ENCODE assay signal across 22 cellular contexts in genomic region chr6:53109612-53110011, GRCh38. TPM values are rescaled to one million over a fixed set of nuclear protein-coding genes. Genes with fewer than 3 reads are reported as not detected.
A peak's percentile ranks its signal among the peaks of the same experiment; 100 is the strongest.
DNase-seq lines count a peak whose midpoint lies in the region; ATAC-seq, FAIRE-seq and TF ChIP-seq lines count a peak whose summit lies in the region.
"Had no signal": no experiment of that assay in that cellular context is flagged by ENCODE, and none has a peak within 500 bp of the region (broad histone marks: within the 10 kb centered on the region; RNA-seq: fewer than 3 reads in every experiment).

No MANE protein-coding gene starts in this region.

- H3K36me3 ChIP-seq in HepG2 (replicated peaks in 1 of 2; ENCODE audit: control insufficient read depth in 1 of 2, insufficient read depth in 2 of 2, low read length in 2 of 2) = no peaks in the 10 kb centered on the region
- H3K36me3 ChIP-seq: stomach had no signal

- no peaks in the 10 kb centered on the region for H3K9me3 ChIP-seq in HepG2 (ENCODE audit: low read length)
- H3K9me3 ChIP-seq: heart right ventricle, stomach had no signal

- no peak for TF ChIP-seq EP300 in HepG2 (IDR thresholded peaks at IDR 0.05; ENCODE audit: low read depth in 2 of 2, low read length in 2 of 2)
- no peak for TF ChIP-seq EP300 in HepG2 (CRISPR knock-in tag; IDR thresholded peaks at IDR 0.05; ENCODE audit: borderline replicate concordance)

- no peak overlapping the region for H3K4me2 ChIP-seq in HepG2 (ENCODE audit: low read depth, low read length)

- H3K27ac ChIP-seq in dorsolateral prefrontal cortex (no peak overlapping the region), HepG2 (ENCODE audit: extremely low read length, insufficient read depth, low read length) (no peak overlapping the region)
- H3K27ac ChIP-seq: heart right ventricle, SK-N-MC, stomach had no signal

- H3K4me3 ChIP-seq in dorsolateral prefrontal cortex = no peak overlapping the region
- H3K4me3 ChIP-seq in HepG2 (replicated peaks in 1 of 3; ENCODE audit: insufficient read depth in 1 of 3, low read depth in 2 of 3, low read length in 3 of 3) = no peak overlapping the region
- H3K4me3 ChIP-seq: heart right ventricle, SK-N-MC, stomach had no signal

- no peak for DNase-seq in dorsolateral prefrontal cortex
- DNase-seq in HepG2 (ENCODE audit: low spot score) = no peak
- DNase-seq in NCI-H526 (lab: John Stamatoyannopoulos, UW) = no peak
- DNase-seq in globus pallidus (ENCODE audit: low spot score) = no peak
- DNase-seq: activated gamma-delta T cell treated with Interleukin-2 at 50 U/mL for 16 hours; CD4-positive, alpha-beta T cell; EL; heart right ventricle; KG1; kidney glomerular epithelial cell; midbrain; occipital lobe; small intestine; stomach had no signal

- POLR2A ChIA-PET in HepG2 (lab: Yijun Ruan, JAX) = no interaction called here

- H3K27me3 ChIP-seq in dorsolateral prefrontal cortex (no peaks in the 10 kb centered on the region), HepG2 (ENCODE audit: control insufficient read depth in 1 of 2, insufficient read depth in 2 of 2, low read length in 2 of 2) (no peaks in the 10 kb centered on the region)
- H3K27me3 ChIP-seq: heart right ventricle, stomach had no signal

- no peaks in the 10 kb centered on the region for H4K20me1 ChIP-seq in HepG2 (ENCODE audit: insufficient read depth, low read length)

- TF ChIP-seq CTCF in dorsolateral prefrontal cortex (IDR thresholded peaks at IDR 0.05 in 54 of 56, conservative IDR thresholded peaks at IDR 0.05 in 2 of 56; ENCODE audit: low read depth in 1 of 56, partially characterized antibody in 56 of 56) (no peak), HepG2 (CRISPR knock-in tag; IDR thresholded peaks at IDR 0.05) (no peak)

- in situ Hi-C loops in HepG2 (cut with HindIII; ENCODE audit: extremely low pct_ligation_motif_present, low pct_unique_long_range_greater_than_20kb) = no loop called here

- peaks cover 54% of the 10 kb centered on the region for H3K4me1 ChIP-seq in HepG2 (ENCODE audit: insufficient read depth, low read length)
- H3K4me1 ChIP-seq: heart right ventricle had no signal

- no peak overlapping the region for H3K9ac ChIP-seq in HepG2 (ENCODE audit: insufficient read depth, low read depth, low read length)

- FAIRE-seq in HepG2 (lab: Jason Lieb, UNC) = no peak
- FAIRE-seq: GM18507, H54, small intestine had no signal

- H2AFZ ChIP-seq in HepG2 (ENCODE audit: low read length) = no peak overlapping the region

- no peaks in the 10 kb centered on the region for H3K79me2 ChIP-seq in HepG2 (ENCODE audit: insufficient read depth, low read length)

- BruUV-seq in HepG2 (replicated peaks; lab: Mats Ljungman, UMichigan) = no TSS peak

- intact Hi-C loops in dorsolateral prefrontal cortex (cut with DNase I) (loop anchor here in 1 of 2 donors (10.0 kb wide), 2 partner anchors 55 to 615 kb away; no protein-coding TSS in a partner anchor), HepG2 (cut with micrococcal nuclease; ENCODE audit: unreplicated experiment) (loop anchor here (10.0 kb wide), 1 partner anchor 195 kb away; no protein-coding TSS in a partner anchor)

- no peak for TF ChIP-seq RAD21 in HepG2 (CRISPR knock-in tag; IDR thresholded peaks at IDR 0.05)

- ATAC-seq in GM18498 (IDR thresholded peaks at IDR 0.05; ENCODE audit: unreplicated experiment) (peak; percentile 89), GM19395 (IDR thresholded peaks at IDR 0.05; ENCODE audit: unreplicated experiment) (peak; percentile 96), HG02763 (IDR thresholded peaks at IDR 0.05; ENCODE audit: unreplicated experiment) (peak; percentile 80), HG03432 (IDR thresholded peaks at IDR 0.05; ENCODE audit: unreplicated experiment) (peak; percentile 77), HepG2 (no peak)
- ATAC-seq: esophagus mucosa, heart right ventricle had no signal

- WGBS in HepG2 (ENCODE audit: low lambda C conversion rate) = 91% methylated on average over 2 of the region's 2 CpGs

- no peak for TF ChIP-seq POLR2A in HepG2 (IDR thresholded peaks at IDR 0.05; ENCODE audit: insufficient read depth in 1 of 2, low read depth in 2 of 2, low read length in 2 of 2)

- CTCF ChIA-PET in HepG2 (lab: Yijun Ruan, JAX; ENCODE audit: low intra/inter-chr PET ratio, low total read pairs) = no interaction called here

RNA-seq across cellular contexts. Expression of gene GCM1, which starts 39.0 kb away (rescaled TPM):
- total RNA-seq in dorsolateral prefrontal cortex = under 1 TPM in 1 of 120 experiments, not detected in 119; 0.19 TPM
- total RNA-seq in HepG2 (2016; rRNA removed; fragmentation: Illumina TruSeq; extraction: Trizol) = 0.13 and 0.18 TPM in 2 replicates
- 0.09 TPM in 1 of 2 replicates, not detected in the other for total RNA-seq in HepG2 (2016; cell fraction: cytosol; rRNA removed; fragmentation: Illumina TruSeq; extraction: Trizol; ENCODE audit: low read depth)
- total RNA-seq in HepG2 (2016; cell fraction: insoluble cytoplasmic fraction; rRNA removed; fragmentation: Illumina TruSeq; extraction: Trizol) = 0.15 and 0.16 TPM in 2 replicates
- 0.06 and 0.17 TPM in 2 replicates for total RNA-seq in HepG2 (2016; cell fraction: membrane; rRNA removed; fragmentation: Illumina TruSeq; extraction: Trizol)
- 0.13 TPM in 1 of 2 replicates, not detected in the other for total RNA-seq in HepG2 (2016; cell fraction: nucleus; rRNA removed; fragmentation: Illumina TruSeq; extraction: Trizol)
- polyA plus RNA-seq in HepG2 (2011; rRNA removed) = 0.03 and 0.04 TPM in 2 replicates
- polyA plus RNA-seq in HepG2 (2011; cell fraction: cytosol; rRNA removed) = 0.03 TPM in 2 replicates
- polyA plus RNA-seq in HepG2 (2011; cell fraction: nucleus; rRNA removed) = 0.05 TPM in 1 of 2 replicates, not detected in the other
- polyA plus RNA-seq in HepG2 (2012) = 0.24 TPM in 1 of 2 replicates, not detected in the other
- polyA plus RNA-seq in HepG2 (2016; cell fraction: cytosol; fragmentation: Illumina TruSeq; extraction: Trizol; ENCODE audit: low read depth) = not detected in 2 replicates
- polyA plus RNA-seq in HepG2 (2016; cell fraction: insoluble cytoplasmic fraction; fragmentation: Illumina TruSeq; extraction: Trizol; ENCODE audit: low read depth) = 0.13 TPM in 1 of 2 replicates, not detected in the other
- not detected in 2 replicates for polyA plus RNA-seq in HepG2 (2016; cell fraction: membrane; fragmentation: Illumina TruSeq; extraction: Trizol; ENCODE audit: low read depth)
- polyA plus RNA-seq in HepG2 (2016; cell fraction: nucleus; fragmentation: Illumina TruSeq; extraction: Trizol; ENCODE audit: insufficient read depth, low read depth) = 0.16 and 0.22 TPM in 2 replicates
- polyA minus RNA-seq in HepG2 (2011; rRNA and poly(A)+ RNA removed; ENCODE audit: low replicate concordance) = not detected in 2 replicates
- polyA minus RNA-seq in HepG2 (2011; cell fraction: cytosol; rRNA and poly(A)+ RNA removed) = not detected in 2 replicates
- not detected in 2 replicates for polyA minus RNA-seq in HepG2 (2011; cell fraction: nucleus; rRNA and poly(A)+ RNA removed)
- total RNA-seq: esophagus mucosa, heart right ventricle, occipital lobe, stomach had no signal
- polyA plus RNA-seq: small intestine had no signal

RNA-seq across cellular contexts. Expression of gene FBXO9, which starts 44.4 kb away (rescaled TPM):
- total RNA-seq in dorsolateral prefrontal cortex (100 to 1,000 TPM in 115 of 120 experiments, 10 to 100 TPM in 5; 91.4 to 209 (median 146) TPM), HepG2 (2016; rRNA removed; fragmentation: Illumina TruSeq; extraction: Trizol) (59.2 and 64.3 TPM in 2 replicates)
- 39.0 and 41.9 TPM in 2 replicates for total RNA-seq in HepG2 (2016; cell fraction: cytosol; rRNA removed; fragmentation: Illumina TruSeq; extraction: Trizol; ENCODE audit: low read depth)
- 57.9 and 71.5 TPM in 2 replicates for total RNA-seq in HepG2 (2016; cell fraction: insoluble cytoplasmic fraction; rRNA removed; fragmentation: Illumina TruSeq; extraction: Trizol)
- total RNA-seq in HepG2 (2016; cell fraction: membrane; rRNA removed; fragmentation: Illumina TruSeq; extraction: Trizol) = 69.1 and 90.8 TPM in 2 replicates
- total RNA-seq in HepG2 (2016; cell fraction: nucleus; rRNA removed; fragmentation: Illumina TruSeq; extraction: Trizol) = 79.2 and 92.5 TPM in 2 replicates
- 93.5 and 98.4 TPM in 2 replicates for polyA plus RNA-seq in HepG2 (2011; rRNA removed)
- polyA plus RNA-seq in HepG2 (2011; cell fraction: cytosol; rRNA removed) = 44.3 and 45.4 TPM in 2 replicates
- 382 and 412 TPM in 2 replicates for polyA plus RNA-seq in HepG2 (2011; cell fraction: nucleus; rRNA removed)
- 65.8 and 76.9 TPM in 2 replicates for polyA plus RNA-seq in HepG2 (2012)
- 44.6 and 65.5 TPM in 2 replicates for polyA plus RNA-seq in HepG2 (2016; cell fraction: cytosol; fragmentation: Illumina TruSeq; extraction: Trizol; ENCODE audit: low read depth)
- 77.5 and 86.9 TPM in 2 replicates for polyA plus RNA-seq in HepG2 (2016; cell fraction: insoluble cytoplasmic fraction; fragmentation: Illumina TruSeq; extraction: Trizol; ENCODE audit: low read depth)
- 66.8 and 86.6 TPM in 2 replicates for polyA plus RNA-seq in HepG2 (2016; cell fraction: membrane; fragmentation: Illumina TruSeq; extraction: Trizol; ENCODE audit: low read depth)
- 216 and 220 TPM in 2 replicates for polyA plus RNA-seq in HepG2 (2016; cell fraction: nucleus; fragmentation: Illumina TruSeq; extraction: Trizol; ENCODE audit: insufficient read depth, low read depth)
- polyA minus RNA-seq in HepG2 (2011; rRNA and poly(A)+ RNA removed; ENCODE audit: low replicate concordance) = 55.2 and 76.3 TPM in 2 replicates
- polyA minus RNA-seq in HepG2 (2011; cell fraction: cytosol; rRNA and poly(A)+ RNA removed) = 24.3 and 30.7 TPM in 2 replicates
- 98.2 and 133 TPM in 2 replicates for polyA minus RNA-seq in HepG2 (2011; cell fraction: nucleus; rRNA and poly(A)+ RNA removed)

RNA-seq across cellular contexts. Expression of gene CILK1, which starts 48.0 kb away (rescaled TPM):
- 10 to 100 TPM in 116 of 120 experiments, 1 to 10 TPM in 4; 9.1 to 27.8 (median 14.9) TPM for total RNA-seq in dorsolateral prefrontal cortex
- total RNA-seq in HepG2 (2016; rRNA removed; fragmentation: Illumina TruSeq; extraction: Trizol) = 15.5 and 25.4 TPM in 2 replicates
- total RNA-seq in HepG2 (2016; cell fraction: cytosol; rRNA removed; fragmentation: Illumina TruSeq; extraction: Trizol; ENCODE audit: low read depth) = 1.7 and 1.8 TPM in 2 replicates
- 15.4 and 24.0 TPM in 2 replicates for total RNA-seq in HepG2 (2016; cell fraction: insoluble cytoplasmic fraction; rRNA removed; fragmentation: Illumina TruSeq; extraction: Trizol)
- total RNA-seq in HepG2 (2016; cell fraction: membrane; rRNA removed; fragmentation: Illumina TruSeq; extraction: Trizol) = 12.7 and 13.3 TPM in 2 replicates
- 13.0 and 14.6 TPM in 2 replicates for total RNA-seq in HepG2 (2016; cell fraction: nucleus; rRNA removed; fragmentation: Illumina TruSeq; extraction: Trizol)
- polyA plus RNA-seq in HepG2 (2011; rRNA removed) = 8.7 and 11.4 TPM in 2 replicates
- 5.9 and 7.6 TPM in 2 replicates for polyA plus RNA-seq in HepG2 (2011; cell fraction: cytosol; rRNA removed)
- 4.6 and 4.9 TPM in 2 replicates for polyA plus RNA-seq in HepG2 (2011; cell fraction: nucleus; rRNA removed)
- 5.6 and 6.2 TPM in 2 replicates for polyA plus RNA-seq in HepG2 (2012)
- 1.3 and 1.4 TPM in 2 replicates for polyA plus RNA-seq in HepG2 (2016; cell fraction: cytosol; fragmentation: Illumina TruSeq; extraction: Trizol; ENCODE audit: low read depth)
- polyA plus RNA-seq in HepG2 (2016; cell fraction: insoluble cytoplasmic fraction; fragmentation: Illumina TruSeq; extraction: Trizol; ENCODE audit: low read depth) = 24.9 and 25.0 TPM in 2 replicates
- polyA plus RNA-seq in HepG2 (2016; cell fraction: membrane; fragmentation: Illumina TruSeq; extraction: Trizol; ENCODE audit: low read depth) = 7.3 and 7.7 TPM in 2 replicates
- 19.5 and 21.6 TPM in 2 replicates for polyA plus RNA-seq in HepG2 (2016; cell fraction: nucleus; fragmentation: Illumina TruSeq; extraction: Trizol; ENCODE audit: insufficient read depth, low read depth)
- 6.8 and 9.5 TPM in 2 replicates for polyA minus RNA-seq in HepG2 (2011; rRNA and poly(A)+ RNA removed; ENCODE audit: low replicate concordance)
- 7.1 and 9.0 TPM in 2 replicates for polyA minus RNA-seq in HepG2 (2011; cell fraction: cytosol; rRNA and poly(A)+ RNA removed)
- 8.2 and 11.1 TPM in 2 replicates for polyA minus RNA-seq in HepG2 (2011; cell fraction: nucleus; rRNA and poly(A)+ RNA removed)
